22 cellular contexts compared by ENCODE assay signal in the genomic region with DNA sequence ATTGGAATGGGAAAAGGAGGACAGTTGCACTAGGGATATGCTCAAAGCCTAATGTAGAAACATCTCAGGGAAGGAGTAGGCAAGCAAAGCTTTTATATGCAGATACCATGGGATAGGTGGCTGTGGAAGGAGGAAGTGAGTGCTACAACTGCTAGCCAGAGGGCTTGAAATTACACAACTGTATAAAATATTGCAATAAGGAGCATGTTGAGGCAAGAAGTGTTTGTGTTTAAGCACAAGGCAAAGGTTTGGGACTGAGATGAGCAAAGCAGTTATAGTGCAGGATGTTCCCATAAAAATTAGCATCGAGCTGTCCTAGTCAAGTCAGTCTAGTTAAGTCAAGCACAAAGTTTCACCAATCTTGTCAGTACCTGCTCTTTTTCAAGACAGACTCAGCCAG. TPM values are rescaled to one million over a fixed set of nuclear protein-coding genes. Genes with fewer than 3 reads are reported as not detected.
DNase-seq lines count a peak whose midpoint lies in the region; ATAC-seq and TF ChIP-seq lines count a peak whose summit lies in the region.
"Had no signal": no experiment of that assay in that cellular context is flagged by ENCODE, and none has a peak within 500 bp of the region (broad histone marks: within the 10 kb centered on the region; RNA-seq: fewer than 3 reads in every experiment).

No MANE protein-coding gene starts in this region.

- H3K27ac Mint-ChIP-seq in GM23338 = no peak overlapping the region
- H3K27ac Mint-ChIP-seq: CD14-positive monocyte, T-cell had no signal

- H3K4me2 ChIP-seq in GM23338 = no peak overlapping the region

- DNase-seq in NOMO-1 (lab: John Stamatoyannopoulos, UW; ENCODE audit: unreplicated experiment in 2 of 2) (peak; percentile 24 to 39), NOMO-1 treated with dmso at 0.1 percent for 144 hours (lab: John Stamatoyannopoulos, UW; ENCODE audit: unreplicated experiment) (no peak), MV-4-11 (lab: John Stamatoyannopoulos, UW) (peak; percentile 71), SKM-1 (lab: John Stamatoyannopoulos, UW; ENCODE audit: unreplicated experiment) (peak; percentile 18), foreskin keratinocyte (peak; percentile 64 to 83), GM23338 (ENCODE audit: low spot score) (no peak), NCI-H1694 treated with DMSO at 0.1 percent for 48 hours (lab: John Stamatoyannopoulos, UW) (no peak)
- DNase-seq in activated T-cell treated with anti-CD3 and anti-CD28 coated beads, Interleukin-2, amount 50 U/mL, for 48 hours = no peak
- DNase-seq: GF-D8, NCI-H1048, NCI-H1436, NCI-H2029, NCI-H2171, NCI-H446, NCI-H526 treated with DMSO at 0.1 percent for 48 hours, T-cell had no signal

- H3K27me3 Mint-ChIP-seq in GM23338 (ENCODE audit: insufficient read depth, low read depth, poor library complexity) = no peaks in the 10 kb centered on the region
- H3K27me3 Mint-ChIP-seq: T-cell had no signal

- no peaks in the 10 kb centered on the region for H3K9me2 ChIP-seq in GM23338 (ENCODE audit: insufficient read depth)

- no peak overlapping the region for H3K4me3 Mint-ChIP-seq in GM23338
- H3K4me3 Mint-ChIP-seq: CD14-positive monocyte, T-cell had no signal

- no peaks in the 10 kb centered on the region for H3K36me3 ChIP-seq in GM23338 (ENCODE audit: insufficient read depth)

- H3K4me1 ChIP-seq in foreskin keratinocyte (no peaks in the 10 kb centered on the region), GM23338 (ENCODE audit: insufficient read depth) (no peaks in the 10 kb centered on the region)

- H3K9me3 Mint-ChIP-seq in GM23338 = no peaks in the 10 kb centered on the region
- H3K9me3 Mint-ChIP-seq: CD14-positive monocyte, T-cell had no signal

- ATAC-seq in foreskin keratinocyte = peak; percentile 70
- ATAC-seq in GM23338 = no peak
- ATAC-seq: Panc1, Right ventricle myocardium inferior, T-cell had no signal

- no peaks in the 10 kb centered on the region for H3K27me3 ChIP-seq in foreskin keratinocyte
- no peaks in the 10 kb centered on the region for H3K27me3 ChIP-seq in GM23338 (ENCODE audit: insufficient read depth)

- H3K4me3 ChIP-seq in GM23338 = no peak overlapping the region
- H3K4me3 ChIP-seq: SK-N-MC had no signal

- no peaks in the 10 kb centered on the region for H3F3A ChIP-seq in GM23338 (replicated peaks; ENCODE audit: low read depth)

- H3K79me2 ChIP-seq in GM23338 (replicated peaks; ENCODE audit: insufficient read depth) = no peaks in the 10 kb centered on the region

- no peaks in the 10 kb centered on the region for H3K4me1 Mint-ChIP-seq in GM23338
- H3K4me1 Mint-ChIP-seq: T-cell had no signal

- no peaks in the 10 kb centered on the region for H4K20me1 ChIP-seq in GM23338 (replicated peaks; ENCODE audit: insufficient read depth)

- no peaks in the 10 kb centered on the region for H3K36me3 Mint-ChIP-seq in GM23338 (ENCODE audit: low read depth)
- H3K36me3 Mint-ChIP-seq: CD14-positive monocyte, T-cell had no signal

- no peak overlapping the region for H3K27ac ChIP-seq in foreskin keratinocyte
- H3K27ac ChIP-seq in GM23338 (ENCODE audit: low read depth) = no peak overlapping the region
- H3K27ac ChIP-seq: 22Rv1, SK-N-MC had no signal

- TF ChIP-seq CTCF in foreskin keratinocyte (conservative IDR thresholded peaks at IDR 0.05) = no peak
- TF ChIP-seq CTCF in GM23338 (conservative IDR thresholded peaks at IDR 0.05; ENCODE audit: low read depth in 2 of 2) = no peak

- H2AFZ ChIP-seq in GM23338 = no peak overlapping the region

TF ChIP-seq in GM23338, 12 proteins besides CTCF, POLR2A, EP300 and RAD21 (continues in another document):
- TF ChIP-seq CREB1 (CRISPR knock-in tag; IDR thresholded peaks at IDR 0.05; ENCODE audit: low read depth) (no peak), ZNF114 (CRISPR knock-in tag; IDR thresholded peaks at IDR 0.05) (no peak), ETS1 (IDR thresholded peaks at IDR 0.05) (no peak), JUNB (IDR thresholded peaks at IDR 0.05; ENCODE audit: unreplicated experiment) (no peak), STAT1 (IDR thresholded peaks at IDR 0.05; ENCODE audit: unreplicated experiment) (no peak), NANOG (IDR thresholded peaks at IDR 0.05; ENCODE audit: borderline replicate concordance) (no peak), EZH2 (IDR thresholded peaks at IDR 0.05; ENCODE audit: low read depth, unreplicated experiment) (no peak), POLR2AphosphoS5 (IDR thresholded peaks at IDR 0.05; ENCODE audit: low read depth) (no peak), ZNF331 (CRISPR knock-in tag; IDR thresholded peaks at IDR 0.05; ENCODE audit: low read depth) (no peak)
- TF ChIP-seq, protein P1, sequence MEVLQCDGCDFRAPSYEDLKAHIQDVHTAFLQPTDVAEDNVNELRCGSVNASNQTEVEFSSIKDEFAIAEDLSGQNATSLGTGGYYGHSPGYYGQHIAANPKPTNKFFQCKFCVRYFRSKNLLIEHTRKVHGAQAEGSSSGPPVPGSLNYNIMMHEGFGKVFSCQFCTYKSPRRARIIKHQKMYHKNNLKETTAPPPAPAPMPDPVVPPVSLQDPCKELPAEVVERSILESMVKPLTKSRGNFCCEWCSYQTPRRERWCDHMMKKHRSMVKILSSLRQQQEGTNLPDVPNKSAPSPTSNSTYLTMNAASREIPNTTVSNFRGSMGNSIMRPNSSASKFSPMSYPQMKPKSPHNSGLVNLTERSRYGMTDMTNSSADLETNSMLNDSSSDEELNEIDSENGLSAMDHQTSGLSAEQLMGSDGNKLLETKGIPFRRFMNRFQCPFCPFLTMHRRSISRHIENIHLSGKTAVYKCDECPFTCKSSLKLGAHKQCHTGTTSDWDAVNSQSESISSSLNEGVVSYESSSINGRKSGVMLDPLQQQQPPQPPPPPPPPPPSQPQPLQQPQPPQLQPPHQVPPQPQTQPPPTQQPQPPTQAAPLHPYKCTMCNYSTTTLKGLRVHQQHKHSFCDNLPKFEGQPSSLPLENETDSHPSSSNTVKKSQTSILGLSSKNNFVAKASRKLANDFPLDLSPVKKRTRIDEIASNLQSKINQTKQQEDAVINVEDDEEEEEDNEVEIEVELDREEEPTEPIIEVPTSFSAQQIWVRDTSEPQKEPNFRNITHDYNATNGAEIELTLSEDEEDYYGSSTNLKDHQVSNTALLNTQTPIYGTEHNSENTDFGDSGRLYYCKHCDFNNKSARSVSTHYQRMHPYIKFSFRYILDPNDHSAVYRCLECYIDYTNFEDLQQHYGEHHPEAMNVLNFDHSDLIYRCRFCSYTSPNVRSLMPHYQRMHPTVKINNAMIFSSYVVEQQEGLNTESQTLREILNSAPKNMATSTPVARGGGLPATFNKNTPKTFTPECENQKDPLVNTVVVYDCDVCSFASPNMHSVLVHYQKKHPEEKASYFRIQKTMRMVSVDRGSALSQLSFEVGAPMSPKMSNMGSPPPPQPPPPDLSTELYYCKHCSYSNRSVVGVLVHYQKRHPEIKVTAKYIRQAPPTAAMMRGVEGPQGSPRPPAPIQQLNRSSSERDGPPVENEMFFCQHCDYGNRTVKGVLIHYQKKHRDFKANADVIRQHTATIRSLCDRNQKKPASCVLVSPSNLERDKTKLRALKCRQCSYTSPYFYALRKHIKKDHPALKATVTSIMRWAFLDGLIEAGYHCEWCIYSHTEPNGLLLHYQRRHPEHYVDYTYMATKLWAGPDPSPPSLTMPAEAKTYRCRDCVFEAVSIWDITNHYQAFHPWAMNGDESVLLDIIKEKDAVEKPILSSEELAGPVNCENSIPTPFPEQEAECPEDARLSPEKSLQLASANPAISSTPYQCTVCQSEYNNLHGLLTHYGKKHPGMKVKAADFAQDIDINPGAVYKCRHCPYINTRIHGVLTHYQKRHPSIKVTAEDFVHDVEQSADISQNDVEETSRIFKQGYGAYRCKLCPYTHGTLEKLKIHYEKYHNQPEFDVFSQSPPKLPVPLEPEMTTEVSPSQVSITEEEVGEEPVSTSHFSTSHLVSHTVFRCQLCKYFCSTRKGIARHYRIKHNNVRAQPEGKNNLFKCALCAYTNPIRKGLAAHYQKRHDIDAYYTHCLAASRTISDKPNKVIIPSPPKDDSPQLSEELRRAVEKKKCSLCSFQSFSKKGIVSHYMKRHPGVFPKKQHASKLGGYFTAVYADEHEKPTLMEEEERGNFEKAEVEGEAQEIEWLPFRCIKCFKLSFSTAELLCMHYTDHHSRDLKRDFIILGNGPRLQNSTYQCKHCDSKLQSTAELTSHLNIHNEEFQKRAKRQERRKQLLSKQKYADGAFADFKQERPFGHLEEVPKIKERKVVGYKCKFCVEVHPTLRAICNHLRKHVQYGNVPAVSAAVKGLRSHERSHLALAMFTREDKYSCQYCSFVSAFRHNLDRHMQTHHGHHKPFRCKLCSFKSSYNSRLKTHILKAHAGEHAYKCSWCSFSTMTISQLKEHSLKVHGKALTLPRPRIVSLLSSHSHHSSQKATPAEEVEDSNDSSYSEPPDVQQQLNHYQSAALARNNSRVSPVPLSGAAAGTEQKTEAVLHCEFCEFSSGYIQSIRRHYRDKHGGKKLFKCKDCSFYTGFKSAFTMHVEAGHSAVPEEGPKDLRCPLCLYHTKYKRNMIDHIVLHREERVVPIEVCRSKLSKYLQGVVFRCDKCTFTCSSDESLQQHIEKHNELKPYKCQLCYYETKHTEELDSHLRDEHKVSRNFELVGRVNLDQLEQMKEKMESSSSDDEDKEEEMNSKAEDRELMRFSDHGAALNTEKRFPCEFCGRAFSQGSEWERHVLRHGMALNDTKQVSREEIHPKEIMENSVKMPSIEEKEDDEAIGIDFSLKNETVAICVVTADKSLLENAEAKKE (CRISPR knock-in tag; IDR thresholded peaks at IDR 0.05) = no peak

RNA-seq across cellular contexts. Expression of gene DCAF8L1, which starts 35.6 kb away (rescaled TPM):
- not detected in 2 replicates for total RNA-seq in foreskin keratinocyte
- not detected in 2 replicates for polyA plus RNA-seq in foreskin keratinocyte
- not detected in 2 replicates for total RNA-seq in GM23338 (2014; rRNA removed; shearing (Covaris generic))
- not detected in 2 replicates for polyA plus RNA-seq in GM23338 (2016; fragmentation: Nextera tagmentation; extraction: Ambion mirVana)
- total RNA-seq: H1, Right ventricle myocardium inferior, T-cell had no signal
- polyA plus RNA-seq: CD14-positive monocyte, H1 had no signal

Comparison
In these comparisons a context has a peak if more than half of its experiments do, and no peak if none do; other contexts are left out.
1. DNase-seq: peak in NOMO-1 (2 of 2), MV-4-11 (single experiment), SKM-1 (single experiment) and foreskin keratinocyte (2 of 2); none in NOMO-1 treated with dmso at 0.1 percent for 144 hours (single experiment), GM23338 (single experiment), NCI-H1694 treated with DMSO at 0.1 percent for 48 hours (single experiment) and activated T-cell treated with anti-CD3 and anti-CD28 coated beads, Interleukin-2, amount 50 U/mL, for 48 hours (0 of 2).